Comparison of ENCODE assay signal across 8 cellular contexts in the genomic region with DNA sequence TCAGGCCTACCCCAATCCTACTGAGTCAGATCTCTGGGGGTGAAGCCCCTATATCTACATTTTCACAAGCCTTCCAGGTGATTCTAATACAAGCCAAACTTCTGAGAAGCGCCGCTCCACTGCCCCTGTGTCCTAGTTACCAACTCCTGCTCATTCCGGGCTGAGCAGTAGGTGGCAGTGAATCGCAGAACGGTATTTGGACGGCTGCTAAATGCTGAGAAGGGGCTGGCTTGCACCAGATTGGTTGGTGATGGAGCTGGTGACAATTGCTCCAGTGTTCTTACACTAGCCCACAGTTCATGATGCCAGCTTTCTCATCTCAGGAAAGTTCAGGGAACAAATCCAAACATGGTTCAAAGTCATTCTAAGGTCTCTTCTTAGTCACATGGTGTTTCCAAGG. TPM values are rescaled to one million over a fixed set of nuclear protein-coding genes. Genes with fewer than 3 reads are reported as not detected.
DNase-seq lines count a peak whose midpoint lies in the region; ATAC-seq and TF ChIP-seq lines count a peak whose summit lies in the region.

No MANE protein-coding gene starts in this region.

- H3K4me1 Mint-ChIP-seq in stimulated activated memory B cell treated with anti-CD40 and anti-IgM and Interleukin-4, amounts not matched to agents 10 μg/mL and 1 μg/mL and 100 μg/mL, for 72 hours, result peaks cover 9% of the 10 kb centered on the region

- H3K4me3 ChIP-seq in AG10803 (ENCODE audit: low read length), result no peak overlapping the region

- H3K4me3 Mint-ChIP-seq in stimulated activated memory B cell treated with anti-CD40 and anti-IgM and Interleukin-4, amounts not matched to agents 10 μg/mL and 1 μg/mL and 100 μg/mL, for 72 hours, result no peak overlapping the region

- DNase-seq in AG10803 (ENCODE audit: low read depth) (peak; percentile 53), HT1080 (ENCODE audit: low read depth) (peak; percentile 63), cerebellum (ENCODE audit: low spot score) (peak; percentile 59), kidney glomerular epithelial cell (lab: John Stamatoyannopoulos, UW) (peak; percentile 55), NCI-H146 treated with DMSO at 0.1 percent for 48 hours (lab: John Stamatoyannopoulos, UW; ENCODE audit: unreplicated experiment) (no peak)

- H3K9me3 Mint-ChIP-seq in stimulated activated memory B cell treated with anti-CD40 and anti-IgM and Interleukin-4, amounts not matched to agents 10 μg/mL and 1 μg/mL and 100 μg/mL, for 72 hours, result no peaks in the 10 kb centered on the region

- H3K36me3 Mint-ChIP-seq in stimulated activated memory B cell treated with anti-CD40 and anti-IgM and Interleukin-4, amounts not matched to agents 10 μg/mL and 1 μg/mL and 100 μg/mL, for 72 hours, result no peaks in the 10 kb centered on the region

- ATAC-seq in GM18519 (IDR thresholded peaks at IDR 0.05; ENCODE audit: low FRiP score, unreplicated experiment), result peak; percentile 48
- peak; percentile 79 for ATAC-seq in SK-N-SH treated with all-trans-retinoic acid at 6 μM for 48 hours
- peak; percentile 60 for ATAC-seq in stimulated activated memory B cell treated with anti-CD40 and anti-IgM and Interleukin-4, amounts not matched to agents 10 μg/mL and 1 μg/mL and 100 μg/mL, for 72 hours

- TF ChIP-seq CTCF in AG10803 (conservative IDR thresholded peaks at IDR 0.05; ENCODE audit: low read length), result peak; percentile 70

- H3K27me3 Mint-ChIP-seq in stimulated activated memory B cell treated with anti-CD40 and anti-IgM and Interleukin-4, amounts not matched to agents 10 μg/mL and 1 μg/mL and 100 μg/mL, for 72 hours, result peaks cover 29% of the 10 kb centered on the region

- H3K27ac Mint-ChIP-seq in stimulated activated memory B cell treated with anti-CD40 and anti-IgM and Interleukin-4, amounts not matched to agents 10 μg/mL and 1 μg/mL and 100 μg/mL, for 72 hours, result no peak overlapping the region

TF ChIP-seq in SK-N-SH treated with all-trans-retinoic acid at 6 μM for 48 hours, 23 proteins besides CTCF, POLR2A, EP300 and RAD21:
- TF ChIP-seq TOX (CRISPR knock-in tag; IDR thresholded peaks at IDR 0.05; ENCODE audit: borderline replicate concordance) (no peak), ISL1 (CRISPR knock-in tag; IDR thresholded peaks at IDR 0.05) (no peak), SNAI2 (CRISPR knock-in tag; IDR thresholded peaks at IDR 0.05) (no peak), PATZ1 (CRISPR knock-in tag; IDR thresholded peaks at IDR 0.05; ENCODE audit: borderline replicate concordance) (no peak), TCF4 (CRISPR knock-in tag; IDR thresholded peaks at IDR 0.05; ENCODE audit: borderline replicate concordance) (no peak), POU6F1 (CRISPR knock-in tag; IDR thresholded peaks at IDR 0.05; ENCODE audit: borderline replicate concordance, low read depth) (no peak), PPARA (CRISPR knock-in tag; IDR thresholded peaks at IDR 0.05; ENCODE audit: borderline replicate concordance) (no peak), ZFP3 (CRISPR knock-in tag; IDR thresholded peaks at IDR 0.05) (no peak), ZNF565 (CRISPR knock-in tag; conservative IDR thresholded peaks at IDR 0.05; ENCODE audit: low read depth) (no peak), ZC3H10 (CRISPR knock-in tag; IDR thresholded peaks at IDR 0.05) (no peak), OSR1 (CRISPR knock-in tag; IDR thresholded peaks at IDR 0.05) (no peak), CSRNP3 (CRISPR knock-in tag; IDR thresholded peaks at IDR 0.05) (no peak), ARNTL (CRISPR knock-in tag; IDR thresholded peaks at IDR 0.05; ENCODE audit: borderline replicate concordance, low read depth) (no peak), GLIS3 (CRISPR knock-in tag; IDR thresholded peaks at IDR 0.05) (no peak), ESRRG (CRISPR knock-in tag; IDR thresholded peaks at IDR 0.05) (no peak), BACH2 (CRISPR knock-in tag; IDR thresholded peaks at IDR 0.05; ENCODE audit: borderline replicate concordance) (no peak), CSDC2 (CRISPR knock-in tag; IDR thresholded peaks at IDR 0.05) (no peak), RARB (CRISPR knock-in tag; IDR thresholded peaks at IDR 0.05) (no peak), ZFP30 (CRISPR knock-in tag; IDR thresholded peaks at IDR 0.05) (no peak)
- TF ChIP-seq, protein P1, sequence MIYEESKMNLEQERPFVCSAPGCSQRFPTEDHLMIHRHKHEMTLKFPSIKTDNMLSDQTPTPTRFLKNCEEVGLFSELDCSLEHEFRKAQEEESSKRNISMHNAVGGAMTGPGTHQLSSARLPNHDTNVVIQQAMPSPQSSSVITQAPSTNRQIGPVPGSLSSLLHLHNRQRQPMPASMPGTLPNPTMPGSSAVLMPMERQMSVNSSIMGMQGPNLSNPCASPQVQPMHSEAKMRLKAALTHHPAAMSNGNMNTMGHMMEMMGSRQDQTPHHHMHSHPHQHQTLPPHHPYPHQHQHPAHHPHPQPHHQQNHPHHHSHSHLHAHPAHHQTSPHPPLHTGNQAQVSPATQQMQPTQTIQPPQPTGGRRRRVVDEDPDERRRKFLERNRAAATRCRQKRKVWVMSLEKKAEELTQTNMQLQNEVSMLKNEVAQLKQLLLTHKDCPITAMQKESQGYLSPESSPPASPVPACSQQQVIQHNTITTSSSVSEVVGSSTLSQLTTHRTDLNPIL (CRISPR knock-in tag; IDR thresholded peaks at IDR 0.05; ENCODE audit: low read depth), result no peak

RNA-seq across cellular contexts. Expression of gene FGF1, which starts 31.1 kb away (rescaled TPM):
- 4.0 and 7.2 TPM in 2 replicates for total RNA-seq in HT1080 (2014; rRNA removed; shearing (Covaris generic))
- polyA plus RNA-seq in HT1080 (2015; cell fraction: cytosol; rRNA removed), result 4.7 and 5.6 TPM in 2 replicates
- polyA plus RNA-seq in HT1080 (2015; cell fraction: nucleus; rRNA removed), result 5.0 and 5.4 TPM in 2 replicates
- 6.8 TPM for total RNA-seq in cerebellum

RNA-seq across cellular contexts. Expression of gene ARHGAP26, which starts 53.2 kb away (rescaled TPM):
- total RNA-seq in HT1080 (2014; rRNA removed; shearing (Covaris generic)), result 4.8 and 9.9 TPM in 2 replicates
- 7.1 and 7.7 TPM in 2 replicates for polyA plus RNA-seq in HT1080 (2015; cell fraction: cytosol; rRNA removed)
- 10.0 and 10.4 TPM in 2 replicates for polyA plus RNA-seq in HT1080 (2015; cell fraction: nucleus; rRNA removed)
- 35.5 TPM for total RNA-seq in cerebellum
